ENCODE assay signal across 20 cellular contexts in genomic region chr17:74165811-74166365, GRCh38.
"Had no signal": no experiment of that assay in that cellular context is flagged by ENCODE, and none has a peak within 500 bp of the region (broad histone marks: within the 10 kb centered on the region; RNA-seq: fewer than 3 reads in every experiment).

No MANE protein-coding gene starts in this region.

- ATAC-seq: natural killer cell treated with Interleukin-12 subunit alpha and Interleukin-12 subunit beta and Interleukin-15 and Interleukin-18, amount 100 ng/mL, for 72 hours; psoas muscle; right cardiac atrium; WTC11 had no signal

- H3K27ac ChIP-seq: breast epithelium, neutrophil, ovary, psoas muscle, thyroid gland had no signal

- H3K4me3 ChIP-seq: breast epithelium, ovary, psoas muscle, thyroid gland had no signal

- H3K4me1 ChIP-seq: breast epithelium, psoas muscle, thyroid gland had no signal

- DNase-seq: activated naive CD4-positive, alpha-beta T cell treated with anti-CD3 and anti-CD28 coated beads for 36 hours; activated naive CD8-positive, alpha-beta T cell treated with anti-CD3 and anti-CD28 coated beads, Interleukin-2, amount 10 ng/mL, durations not matched to agents 7 days and 5 days; activated T-cell treated with anti-CD3 and anti-CD28 coated beads, Interleukin-2, amount 50 U/mL, for 48 hours; amniotic stem cell; effector CD8-positive, alpha-beta T cell; foreskin melanocyte; hippocampal formation; ovary; psoas muscle; right cardiac atrium; stimulated activated CD4-positive, alpha-beta T cell treated with anti-CD3 and anti-CD28 coated beads, Interleukin-12 subunit alpha, Interleukin-12 subunit beta, amount 100 ng/mL, for 4 hours; stimulated activated CD4-positive, alpha-beta T cell treated with anti-CD3 and anti-CD28 coated beads, Interleukin-4, amount 100 ng/mL, for 4 hours; substantia nigra; T-helper 1 cell; T-helper 9 cell; thyroid gland had no signal

- H3K27me3 ChIP-seq: ovary, thyroid gland had no signal

- H3K36me3 ChIP-seq: breast epithelium, neutrophil, ovary, thyroid gland had no signal

- H3K9me3 ChIP-seq: breast epithelium, neutrophil, psoas muscle, thyroid gland had no signal
